ENCODE assay signal across 22 cellular contexts in the genomic region with DNA sequence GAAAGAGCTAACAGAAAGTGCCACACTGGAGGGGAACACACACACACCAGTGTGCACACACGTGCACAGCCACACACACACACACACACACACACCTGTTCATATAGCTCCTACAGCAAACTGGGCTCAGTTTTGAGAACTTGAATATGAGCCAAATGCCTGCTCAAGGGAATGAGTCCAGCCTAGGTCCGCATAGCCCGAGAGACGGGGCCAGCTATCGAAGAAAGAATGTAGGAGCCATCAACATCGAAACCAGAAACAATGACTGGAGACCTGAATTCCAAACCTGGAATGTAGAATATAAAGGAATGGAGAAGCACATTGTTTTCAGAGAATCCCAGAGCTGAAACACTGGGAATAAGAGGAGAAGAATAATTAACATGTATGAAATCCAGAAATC. TPM values are rescaled to one million over a fixed set of nuclear protein-coding genes. Genes with fewer than 3 reads are reported as not detected.
"Had no signal": no experiment of that assay in that cellular context is flagged by ENCODE, and none has a peak within 500 bp of the region (broad histone marks: within the 10 kb centered on the region; RNA-seq: fewer than 3 reads in every experiment).

No MANE protein-coding gene starts in this region.

- H3K36me3 Mint-ChIP-seq: naive thymus-derived CD4-positive, alpha-beta T cell; stimulated activated naive B cell treated with anti-CD40 and anti-IgM and Interleukin-4, amounts not matched to agents 10 μg/mL and 1 μg/mL and 100 μg/mL, for 72 hours; T-cell had no signal

- H3K27ac Mint-ChIP-seq: activated CD4-positive, alpha-beta T cell treated with anti-CD3 and anti-CD28 coated beads, Interleukin-2, amount 10 ng/mL, durations not matched to agents 7 days and 5 days; naive thymus-derived CD4-positive, alpha-beta T cell; stimulated activated naive B cell treated with anti-CD40 and anti-IgM and Interleukin-4, amounts not matched to agents 10 μg/mL and 1 μg/mL and 100 μg/mL, for 72 hours; T-cell had no signal

- H3K4me1 Mint-ChIP-seq: activated CD4-positive, alpha-beta T cell treated with anti-CD3 and anti-CD28 coated beads, Interleukin-2, amount 10 ng/mL, durations not matched to agents 7 days and 5 days; naive thymus-derived CD4-positive, alpha-beta T cell; stimulated activated naive B cell treated with anti-CD40 and anti-IgM and Interleukin-4, amounts not matched to agents 10 μg/mL and 1 μg/mL and 100 μg/mL, for 72 hours; T-cell had no signal

- H3K4me3 ChIP-seq: breast epithelium, esophagus muscularis mucosa, gastroesophageal sphincter, heart left ventricle, left ventricle myocardium inferior, mucosa of descending colon, pancreas, right lobe of liver, smooth muscle cell had no signal

- H3K4me3 Mint-ChIP-seq: activated CD4-positive, alpha-beta T cell treated with anti-CD3 and anti-CD28 coated beads, Interleukin-2, amount 10 ng/mL, durations not matched to agents 7 days and 5 days; naive thymus-derived CD4-positive, alpha-beta T cell; stimulated activated naive B cell treated with anti-CD40 and anti-IgM and Interleukin-4, amounts not matched to agents 10 μg/mL and 1 μg/mL and 100 μg/mL, for 72 hours; T-cell had no signal

- DNase-seq: activated CD4-positive, alpha-beta T cell treated with anti-CD3 and anti-CD28 coated beads, Interleukin-2, amount 10 ng/mL, durations not matched to agents 7 days and 5 days; activated CD8-positive, alpha-beta memory T cell treated with anti-CD3 and anti-CD28 coated beads, Interleukin-2, amount 50 U/mL, for 4 hours; activated effector memory CD4-positive, alpha-beta T cell treated with anti-CD3 and anti-CD28 coated beads, Interleukin-2, amount 50 U/mL, for 16 hours; activated naive CD4-positive, alpha-beta T cell treated with anti-CD3 and anti-CD28 coated beads, Interleukin-2, amount 50 U/mL, for 16 hours; activated T-cell treated with anti-CD3 and anti-CD28 coated beads, Interleukin-2, amount 50 U/mL, for 48 hours; aorta; effector CD4-positive, alpha-beta T cell; heart left ventricle; left ventricle myocardium inferior; mucosa of descending colon; naive thymus-derived CD4-positive, alpha-beta T cell; pancreas; right lobe of liver; stimulated activated naive B cell treated with anti-CD40 and anti-IgM and Interleukin-4, amounts not matched to agents 10 μg/mL and 1 μg/mL and 100 μg/mL, for 72 hours; T-cell; T1000 had no signal

- H3K27me3 ChIP-seq: breast epithelium, esophagus muscularis mucosa, gastroesophageal sphincter, heart left ventricle, neutrophil, pancreas, right lobe of liver had no signal

- H3K9me3 ChIP-seq: breast epithelium, esophagus muscularis mucosa, gastroesophageal sphincter, heart left ventricle, left ventricle myocardium inferior, mucosa of descending colon, neutrophil, pancreas, right lobe of liver had no signal

- H3K27me3 Mint-ChIP-seq: activated CD4-positive, alpha-beta T cell treated with anti-CD3 and anti-CD28 coated beads, Interleukin-2, amount 10 ng/mL, durations not matched to agents 7 days and 5 days; stimulated activated naive B cell treated with anti-CD40 and anti-IgM and Interleukin-4, amounts not matched to agents 10 μg/mL and 1 μg/mL and 100 μg/mL, for 72 hours; T-cell had no signal

- H3K36me3 ChIP-seq: breast epithelium, esophagus muscularis mucosa, gastroesophageal sphincter, heart left ventricle, left ventricle myocardium inferior, neutrophil, pancreas, right lobe of liver had no signal

- H3K4me2 ChIP-seq: smooth muscle cell had no signal

- H3K9me3 Mint-ChIP-seq: activated CD4-positive, alpha-beta T cell treated with anti-CD3 and anti-CD28 coated beads, Interleukin-2, amount 10 ng/mL, durations not matched to agents 7 days and 5 days; naive thymus-derived CD4-positive, alpha-beta T cell; stimulated activated naive B cell treated with anti-CD40 and anti-IgM and Interleukin-4, amounts not matched to agents 10 μg/mL and 1 μg/mL and 100 μg/mL, for 72 hours; T-cell had no signal

- H3K27ac ChIP-seq: breast epithelium, esophagus muscularis mucosa, gastroesophageal sphincter, heart left ventricle, left ventricle myocardium inferior, neutrophil, pancreas, right lobe of liver had no signal

- H3K4me1 ChIP-seq: breast epithelium, esophagus muscularis mucosa, gastroesophageal sphincter, heart left ventricle, left ventricle myocardium inferior, pancreas, right lobe of liver had no signal

- ATAC-seq: activated CD4-positive, CD25-positive, alpha-beta regulatory T cell treated with anti-CD3 and anti-CD28 coated beads, Interleukin-2, amount 50 U/mL, for 24 hours; gastroesophageal sphincter; heart left ventricle; mucosa of descending colon; naive thymus-derived CD4-positive, alpha-beta T cell; pancreas; right lobe of liver; stimulated activated naive B cell treated with anti-CD40 and anti-IgM and Interleukin-4, amounts not matched to agents 10 μg/mL and 1 μg/mL and 100 μg/mL, for 72 hours; T-cell had no signal

RNA-seq across cellular contexts. Expression of gene ERVMER34-1, which starts 37.6 kb away (rescaled TPM):
- total RNA-seq: activated CD4-positive, alpha-beta T cell treated with anti-CD3 and anti-CD28 coated beads, Interleukin-2, amount 10 ng/mL, durations not matched to agents 7 days and 5 days; naive thymus-derived CD4-positive, alpha-beta T cell; T-cell had no signal
